8 cellular contexts compared by ENCODE assay signal in genomic region chr1:1059494-1060280, GRCh38. TPM values are rescaled to one million over a fixed set of nuclear protein-coding genes. Genes with fewer than 3 reads are reported as not detected.
DNase-seq lines count a peak whose midpoint lies in the region; ATAC-seq and TF ChIP-seq lines count a peak whose summit lies in the region.

No MANE protein-coding gene starts in this region.

- H3K36me3 Mint-ChIP-seq in osteocyte (ENCODE audit: unreplicated experiment): peaks cover 2% of the 10 kb centered on the region

- ATAC-seq in GM21390 (IDR thresholded peaks at IDR 0.05; ENCODE audit: unreplicated experiment): peak; percentile 61

- no peak overlapping the region for H3K9ac ChIP-seq in HUES64 (ENCODE audit: low read depth, low read length)

- no peak overlapping the region for H3K27ac ChIP-seq in HUES64 (ENCODE audit: low read depth, low read length)
- no peak overlapping the region for H3K27ac ChIP-seq in SJSA1
- no peak overlapping the region for H3K27ac ChIP-seq in thymus (ENCODE audit: low read depth)

- H3K4me1 ChIP-seq in HUES64 (ENCODE audit: insufficient read depth, low read length) (no peaks in the 10 kb centered on the region), SJSA1 (replicated peaks) (peaks cover 28% of the 10 kb centered on the region), thymus (ENCODE audit: control insufficient read depth, insufficient read depth, low read length) (no peaks in the 10 kb centered on the region)

- H3K9me3 Mint-ChIP-seq in osteocyte (ENCODE audit: unreplicated experiment): no peaks in the 10 kb centered on the region

- H3K27me3 ChIP-seq in HUES64 (ENCODE audit: insufficient read depth, low read length) (peaks cover 67% of the 10 kb centered on the region), SJSA1 (replicated peaks) (peaks cover 37% of the 10 kb centered on the region), thymus (ENCODE audit: control insufficient read depth, insufficient read depth) (peaks cover 57% of the 10 kb centered on the region)

- WGBS in HUES64: 3% methylated on average over 69 of the region's 69 CpGs
- WGBS in thymus: 3% methylated on average over 69 of the region's 69 CpGs

- peak overlapping the region; percentile 68 for H3K4me3 ChIP-seq in HUES64 (ENCODE audit: low read length)
- peak overlapping the region; percentile 41 for H3K4me3 ChIP-seq in SJSA1
- peak overlapping the region; percentile 67 for H3K4me3 ChIP-seq in thymus (ENCODE audit: low read length)

- H3K27me3 Mint-ChIP-seq in osteocyte (ENCODE audit: unreplicated experiment): no peaks in the 10 kb centered on the region

- no peak overlapping the region for H3K27ac Mint-ChIP-seq in osteocyte (ENCODE audit: unreplicated experiment)

- H3K4me3 Mint-ChIP-seq in osteocyte (ENCODE audit: unreplicated experiment): peak overlapping the region; percentile 55

- H3K4me1 Mint-ChIP-seq in osteocyte (ENCODE audit: unreplicated experiment): peaks cover 33% of the 10 kb centered on the region

- H3K36me3 ChIP-seq in HUES64 (ENCODE audit: insufficient read depth, low read length): peaks cover 8% of the 10 kb centered on the region
- H3K36me3 ChIP-seq in SJSA1: peaks cover under 1% of the 10 kb centered on the region; the same call in 1 of the 2 replicates
- no peaks in the 10 kb centered on the region for H3K36me3 ChIP-seq in thymus (ENCODE audit: control insufficient read depth, insufficient read depth)

- no peak for TF ChIP-seq CTCF in osteocyte (IDR thresholded peaks at IDR 0.05)

- H3K9me3 ChIP-seq in HUES64 (ENCODE audit: insufficient read depth, low read depth, low read length) (no peaks in the 10 kb centered on the region), SJSA1 (replicated peaks) (no peaks in the 10 kb centered on the region; the same call in 1 of the 2 replicates), thymus (ENCODE audit: control insufficient read depth) (no peaks in the 10 kb centered on the region)

- DNase-seq in DMS153 (lab: John Stamatoyannopoulos, UW) (peak; percentile 76), SJSA1 (ENCODE audit: low read depth in 1 of 2, low spot score in 2 of 2) (peak in 1 of 2 experiments; percentile 81), glomerular visceral epithelial cell (ENCODE audit: extremely low spot score) (peak; percentile 84), osteocyte (ENCODE audit: extremely low spot score, unreplicated experiment) (no peak)
- peak; percentile 84 to 94 (median 86) for DNase-seq in activated naive CD4-positive, alpha-beta T cell (lab: John Stamatoyannopoulos, UW)

RNA-seq across cellular contexts. Expression of gene RNF223, which starts 14.4 kb away (rescaled TPM):
- not detected for polyA plus RNA-seq in HUES64 (2013, experiment 1 of 2)
- polyA plus RNA-seq in HUES64 (2013, experiment 2 of 2): not detected
- not detected in 2 replicates for total RNA-seq in SJSA1 (2014; rRNA removed; shearing (Covaris generic))
- not detected in 2 replicates for total RNA-seq in osteocyte
- 0.37 TPM for polyA plus RNA-seq in thymus

RNA-seq across cellular contexts. Expression of gene AGRN, which starts 39.8 kb away (rescaled TPM):
- polyA plus RNA-seq in HUES64 (2013, experiment 1 of 2): 58.7 TPM
- 72.3 TPM for polyA plus RNA-seq in HUES64 (2013, experiment 2 of 2)
- 53.8 and 55.9 TPM in 2 replicates for total RNA-seq in SJSA1 (2014; rRNA removed; shearing (Covaris generic))
- 175 and 191 TPM in 2 replicates for total RNA-seq in osteocyte
- 19.2 TPM for polyA plus RNA-seq in thymus

RNA-seq across cellular contexts. Expression of gene ISG15, which starts 46.4 kb away (rescaled TPM):
- 24.5 TPM for polyA plus RNA-seq in HUES64 (2013, experiment 1 of 2)
- 29.7 TPM for polyA plus RNA-seq in HUES64 (2013, experiment 2 of 2)
- 201 and 353 TPM in 2 replicates for total RNA-seq in SJSA1 (2014; rRNA removed; shearing (Covaris generic))
- 29.3 and 30.6 TPM in 2 replicates for total RNA-seq in osteocyte
- polyA plus RNA-seq in thymus: 285 TPM

RNA-seq across cellular contexts. Expression of gene C1orf159, which starts 56.2 kb away (rescaled TPM):
- polyA plus RNA-seq in HUES64 (2013, experiment 1 of 2): 9.8 TPM
- polyA plus RNA-seq in HUES64 (2013, experiment 2 of 2): 13.0 TPM
- total RNA-seq in SJSA1 (2014; rRNA removed; shearing (Covaris generic)): 11.1 and 15.4 TPM in 2 replicates
- 16.9 and 17.9 TPM in 2 replicates for total RNA-seq in osteocyte
- polyA plus RNA-seq in thymus: 17.8 TPM

RNA-seq across cellular contexts. Expression of gene HES4, which starts 59.8 kb away (rescaled TPM):
- polyA plus RNA-seq in HUES64 (2013, experiment 1 of 2): 3.7 TPM
- polyA plus RNA-seq in HUES64 (2013, experiment 2 of 2): 4.8 TPM
- total RNA-seq in SJSA1 (2014; rRNA removed; shearing (Covaris generic)): 55.3 and 68.7 TPM in 2 replicates
- 75.0 and 79.2 TPM in 2 replicates for total RNA-seq in osteocyte
- 15.5 TPM for polyA plus RNA-seq in thymus
